ENCODE assay signal across 1 cellular context in genomic region chr1:162251102-162251501, GRCh38.
TF ChIP-seq lines count a peak whose summit lies in the region.

No MANE protein-coding gene starts in this region.

TF ChIP-seq in WTC11, 78 proteins besides CTCF, POLR2A, EP300 and RAD21 (continued from another document):
- no peak for TF ChIP-seq ZNF425 (CRISPR knock-in tag; conservative IDR thresholded peaks at IDR 0.05)
- TF ChIP-seq SMAD4 (CRISPR knock-in tag; IDR thresholded peaks at IDR 0.05): no peak
- TF ChIP-seq E2F5 (CRISPR knock-in tag; IDR thresholded peaks at IDR 0.05): no peak
- TF ChIP-seq IRF2 (CRISPR knock-in tag; IDR thresholded peaks at IDR 0.05; ENCODE audit: borderline replicate concordance, low read depth): no peak
- no peak for TF ChIP-seq AR (CRISPR knock-in tag; IDR thresholded peaks at IDR 0.05)
TF ChIP-seq in WTC11: peak in this region for 0.
